18 cellular contexts compared by ENCODE assay signal in genomic region chr13:53198017-53198416, GRCh38.
DNase-seq lines count a peak whose midpoint lies in the region; TF ChIP-seq lines count a peak whose summit lies in the region.
"Had no signal": no experiment of that assay in that cellular context is flagged by ENCODE, and none has a peak within 500 bp of the region (broad histone marks: within the 10 kb centered on the region; RNA-seq: fewer than 3 reads in every experiment).

No MANE protein-coding gene starts in this region.

- no peak overlapping the region for H3K4me3 Mint-ChIP-seq in neural crest cell

- H3K27me3 ChIP-seq in esophagus muscularis mucosa: peaks cover 0 to 72% (median 20%) of the 10 kb centered on the region in 4 donors
- H3K27me3 ChIP-seq: Peyer's patch had no signal

- H3K4me1 ChIP-seq in esophagus muscularis mucosa: peaks cover 0 to 15% (median 4%) of the 10 kb centered on the region in 4 donors
- H3K4me1 ChIP-seq: gastroesophageal sphincter, Peyer's patch had no signal

- intact Hi-C loops in esophagus muscularis mucosa (cut with DNase I): no loop called here

- H3K4me3 ChIP-seq in esophagus muscularis mucosa: no peak overlapping the region
- H3K4me3 ChIP-seq: gastroesophageal sphincter, GM12878, Peyer's patch, thoracic aorta had no signal

- H3K27ac ChIP-seq in esophagus muscularis mucosa (replicated peaks in 1 of 4): no peak overlapping the region
- H3K27ac ChIP-seq: gastroesophageal sphincter, Peyer's patch, thoracic aorta had no signal

- TF ChIP-seq CTCF in neural crest cell (conservative IDR thresholded peaks at IDR 0.05) (peak; percentile 36), esophagus muscularis mucosa (IDR thresholded peaks at IDR 0.05) (no peak)

- H3K27me3 Mint-ChIP-seq in neural crest cell (ENCODE audit: low read depth): peaks cover 31% of the 10 kb centered on the region

- DNase-seq in NCI-H2107 treated with DMSO at 0.1 percent for 48 hours (lab: John Stamatoyannopoulos, UW; ENCODE audit: unreplicated experiment) (peak; percentile 46), NCI-H2107 (lab: John Stamatoyannopoulos, UW) (no peak), NCI-H1417 treated with DMSO at 0.1 percent for 48 hours (lab: John Stamatoyannopoulos, UW) (peak; percentile 69), SHP77 (lab: John Stamatoyannopoulos, UW) (peak; percentile 11 to 26), neural crest cell (ENCODE audit: low read depth, low spot score) (no peak), 8988T (no peak), T1000 (lab: John Stamatoyannopoulos, UW) (no peak), esophagus muscularis mucosa (ENCODE audit: extremely low spot score) (no peak)
- DNase-seq: activated naive CD4-positive, alpha-beta T cell treated with Interleukin-2 at 50 U/mL for 16 hours; DND-41; midbrain; MV-4-11; Peyer's patch; stimulated activated CD4-positive, alpha-beta T cell treated with anti-CD3 and anti-CD28 coated beads, Interleukin-15, amount 100 ng/mL, for 24 hours had no signal

- no peaks in the 10 kb centered on the region for H3K36me3 Mint-ChIP-seq in neural crest cell (ENCODE audit: low read depth)

- TF ChIP-seq EP300 in esophagus muscularis mucosa (IDR thresholded peaks at IDR 0.05): no peak

- H3K4me1 Mint-ChIP-seq in neural crest cell: no peaks in the 10 kb centered on the region

- WGBS in esophagus muscularis mucosa: 56% methylated on average over 1 of the region's 1 CpG

- H3K9me3 Mint-ChIP-seq in neural crest cell: no peaks in the 10 kb centered on the region

- H3K36me3 ChIP-seq in esophagus muscularis mucosa: no peaks in the 10 kb centered on the region
- H3K36me3 ChIP-seq: gastroesophageal sphincter, Peyer's patch, thoracic aorta had no signal

- no peaks in the 10 kb centered on the region for H3K9me3 ChIP-seq in esophagus muscularis mucosa
- H3K9me3 ChIP-seq: thoracic aorta had no signal

- no peak overlapping the region for H3K27ac Mint-ChIP-seq in neural crest cell (ENCODE audit: unreplicated experiment)
- H3K27ac Mint-ChIP-seq: progenitor cell of endocrine pancreas had no signal

- TF ChIP-seq POLR2A in esophagus muscularis mucosa (IDR thresholded peaks at IDR 0.05; ENCODE audit: low read depth): no peak

Comparison
In these comparisons a context has a peak if more than half of its experiments do, and no peak if none do; other contexts are left out.
1. DNase-seq: peak in NCI-H2107 treated with DMSO at 0.1 percent for 48 hours (single experiment), NCI-H1417 treated with DMSO at 0.1 percent for 48 hours (single experiment) and SHP77 (2 of 2); none in NCI-H2107 (single experiment), neural crest cell (single experiment), 8988T (single experiment), T1000 (single experiment) and esophagus muscularis mucosa (single experiment).